8 cellular contexts compared by ENCODE assay signal in the genomic region with DNA sequence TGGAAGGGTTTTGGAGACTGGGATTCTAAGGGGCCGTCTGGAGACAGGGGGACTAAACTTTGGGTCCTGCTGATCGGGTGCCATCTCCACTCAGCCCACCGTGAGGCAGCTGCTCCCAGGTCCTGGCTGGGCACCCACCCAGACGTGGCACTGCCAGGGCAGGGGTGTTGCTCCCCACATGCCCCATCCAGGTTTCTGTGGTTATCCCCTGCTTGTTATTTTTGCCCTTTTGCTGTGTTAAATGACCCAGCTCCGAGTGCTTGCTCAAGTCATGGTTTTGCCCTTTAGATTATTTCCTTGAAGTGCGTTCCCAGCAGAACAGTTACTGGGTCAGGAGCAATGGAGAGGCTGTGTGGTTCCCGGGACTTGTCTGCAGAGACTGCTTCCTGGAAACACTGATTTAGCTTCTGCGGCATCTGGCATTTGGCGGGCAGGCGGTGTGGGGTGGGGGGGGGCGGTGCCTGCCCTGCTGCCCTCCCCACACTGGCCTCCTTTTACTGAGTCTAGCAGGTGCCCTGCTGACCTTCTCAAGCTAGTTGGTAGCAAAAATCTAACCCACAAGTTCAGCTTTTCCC. TPM values are rescaled to one million over a fixed set of nuclear protein-coding genes. Genes with fewer than 3 reads are reported as not detected.
DNase-seq lines count a peak whose midpoint lies in the region; ATAC-seq and TF ChIP-seq lines count a peak whose summit lies in the region.

No MANE protein-coding gene starts in this region.

- DNase-seq in CD4-positive, alpha-beta T cell, result no peak
- DNase-seq in activated T-helper 2 cell treated with anti-CD3 and anti-CD28 coated beads, Interferon-gamma antibody, Interleukin-2, Interleukin-4, amounts not matched to agents 10 μg/mL and 5 μg/mL and 100 μg/mL, durations not matched to agents 14 hours and 24 hours and 36 hours (ENCODE audit: low spot score), result no peak
- DNase-seq in left ventricle myocardium inferior (peak; percentile 51), prostate gland (ENCODE audit: low spot score) (no peak), NCI-H187 (lab: John Stamatoyannopoulos, UW) (no peak), PC-3 (no peak)
- DNase-seq in stimulated activated CD4-positive, alpha-beta T cell treated with anti-CD3 and anti-CD28 coated beads, Interleukin-4, amount 100 ng/mL, for 1 hour, result no peak

- POLR2A ChIA-PET in CD4-positive, alpha-beta T cell (lab: Charles Lee), result interaction anchor here (1.5 kb wide), 1 partner anchor 53 kb away, joined by 5 read pairs; the partner anchor contains the start of gene HNRNPM
- POLR2A ChIA-PET in PC-3 (lab: Charles Lee; ENCODE audit: unreplicated experiment), result interaction anchor here (0.5 kb wide), 1 partner anchor 48 kb away, joined by 5 read pairs; no protein-coding TSS in a partner anchor

- peaks cover 40% of the 10 kb centered on the region for H3K4me1 Mint-ChIP-seq in CD4-positive, alpha-beta T cell (ENCODE audit: low read depth)
- H3K4me1 Mint-ChIP-seq in activated T-helper 2 cell treated with anti-CD3 and anti-CD28 coated beads, Interferon-gamma antibody, Interleukin-2, Interleukin-4, amounts not matched to agents 10 μg/mL and 5 μg/mL and 100 μg/mL, durations not matched to agents 14 hours and 24 hours and 36 hours (ENCODE audit: low read depth), result peaks cover 24% of the 10 kb centered on the region

- no peaks in the 10 kb centered on the region for H3K9me3 Mint-ChIP-seq in CD4-positive, alpha-beta T cell
- H3K9me3 Mint-ChIP-seq in activated T-helper 2 cell treated with anti-CD3 and anti-CD28 coated beads, Interferon-gamma antibody, Interleukin-2, Interleukin-4, amounts not matched to agents 10 μg/mL and 5 μg/mL and 100 μg/mL, durations not matched to agents 14 hours and 24 hours and 36 hours, result no peaks in the 10 kb centered on the region

- TF ChIP-seq CTCF in CD4-positive, alpha-beta T cell (IDR thresholded peaks at IDR 0.05), result no peak
- TF ChIP-seq CTCF in left ventricle myocardium inferior (IDR thresholded peaks at IDR 0.05; ENCODE audit: borderline replicate concordance), result no peak
- no peak for TF ChIP-seq CTCF in prostate gland (IDR thresholded peaks at IDR 0.05)
- TF ChIP-seq CTCF in PC-3 (conservative IDR thresholded peaks at IDR 0.05; ENCODE audit: low read depth, low read length), result no peak

- CTCF ChIA-PET in CD4-positive, alpha-beta T cell (lab: Charles Lee), result interaction anchor here (1.6 kb wide), 2 partner anchors 21 to 38 kb away, joined by 4 to 6 read pairs; partner anchors contain the start of gene MARCHF2
- CTCF ChIA-PET in PC-3 (lab: Charles Lee), result no interaction called here

- H3K36me3 ChIP-seq in left ventricle myocardium inferior (peaks cover under 1% of the 10 kb centered on the region), prostate gland (no peaks in the 10 kb centered on the region), PC-3 (ENCODE audit: low read depth, low read length) (no peaks in the 10 kb centered on the region)

- no peak for TF ChIP-seq POLR2A in prostate gland (IDR thresholded peaks at IDR 0.05)

- no peaks in the 10 kb centered on the region for H3K27me3 ChIP-seq in CD4-positive, alpha-beta T cell (ENCODE audit: control insufficient read depth, insufficient read depth, low read length)
- H3K27me3 ChIP-seq in left ventricle myocardium inferior (ENCODE audit: low read depth), result no peaks in the 10 kb centered on the region
- no peaks in the 10 kb centered on the region for H3K27me3 ChIP-seq in prostate gland (replicated peaks; ENCODE audit: insufficient read depth)
- H3K27me3 ChIP-seq in PC-3 (ENCODE audit: low read length), result no peaks in the 10 kb centered on the region

- BruUV-seq in PC-3 (replicated peaks; lab: Mats Ljungman, UMichigan), result no TSS peak

- no peaks in the 10 kb centered on the region for H3K9me3 ChIP-seq in CD4-positive, alpha-beta T cell (ENCODE audit: control insufficient read depth, low read length)
- H3K9me3 ChIP-seq in left ventricle myocardium inferior (replicated peaks) (no peaks in the 10 kb centered on the region), prostate gland (no peaks in the 10 kb centered on the region), PC-3 (ENCODE audit: low read length) (no peaks in the 10 kb centered on the region)

- H3K27me3 Mint-ChIP-seq in CD4-positive, alpha-beta T cell, result no peaks in the 10 kb centered on the region
- no peaks in the 10 kb centered on the region for H3K27me3 Mint-ChIP-seq in activated T-helper 2 cell treated with anti-CD3 and anti-CD28 coated beads, Interferon-gamma antibody, Interleukin-2, Interleukin-4, amounts not matched to agents 10 μg/mL and 5 μg/mL and 100 μg/mL, durations not matched to agents 14 hours and 24 hours and 36 hours (ENCODE audit: low read depth)

- H3F3A ChIP-seq in PC-3 (ENCODE audit: low read length, unreplicated experiment), result peaks cover 4% of the 10 kb centered on the region

- H3K9me2 ChIP-seq in PC-3 (replicated peaks; ENCODE audit: low read length), result no peaks in the 10 kb centered on the region

- H3K36me3 Mint-ChIP-seq in CD4-positive, alpha-beta T cell (ENCODE audit: low read depth), result peaks cover 21% of the 10 kb centered on the region
- peaks cover 6% of the 10 kb centered on the region for H3K36me3 Mint-ChIP-seq in activated T-helper 2 cell treated with anti-CD3 and anti-CD28 coated beads, Interferon-gamma antibody, Interleukin-2, Interleukin-4, amounts not matched to agents 10 μg/mL and 5 μg/mL and 100 μg/mL, durations not matched to agents 14 hours and 24 hours and 36 hours (ENCODE audit: low read depth)

- peak overlapping the region; percentile 67 for H3K4me3 Mint-ChIP-seq in CD4-positive, alpha-beta T cell
- no peak overlapping the region for H3K4me3 Mint-ChIP-seq in activated T-helper 2 cell treated with anti-CD3 and anti-CD28 coated beads, Interferon-gamma antibody, Interleukin-2, Interleukin-4, amounts not matched to agents 10 μg/mL and 5 μg/mL and 100 μg/mL, durations not matched to agents 14 hours and 24 hours and 36 hours (ENCODE audit: low read depth)

- H3K4me3 ChIP-seq in left ventricle myocardium inferior (peak overlapping the region; percentile 96), prostate gland (no peak overlapping the region), PC-3 (ENCODE audit: low read length) (no peak overlapping the region)

- no peak overlapping the region for H3K27ac ChIP-seq in CD4-positive, alpha-beta T cell (ENCODE audit: low read depth, low read length)
- H3K27ac ChIP-seq in left ventricle myocardium inferior (replicated peaks), result peak overlapping the region; percentile 100
- H3K27ac ChIP-seq in prostate gland, result peak overlapping the region; percentile 99 to 100
- no peak overlapping the region for H3K27ac ChIP-seq in PC-3 (ENCODE audit: low read length)

- peak overlapping the region; percentile 46 for H3K27ac Mint-ChIP-seq in CD4-positive, alpha-beta T cell
- peak overlapping the region; percentile 28 for H3K27ac Mint-ChIP-seq in activated T-helper 2 cell treated with anti-CD3 and anti-CD28 coated beads, Interferon-gamma antibody, Interleukin-2, Interleukin-4, amounts not matched to agents 10 μg/mL and 5 μg/mL and 100 μg/mL, durations not matched to agents 14 hours and 24 hours and 36 hours

- intact Hi-C loops in CD4-positive, alpha-beta T cell (cut with DNase I, micrococcal nuclease), result loop anchor here in 1 of 2 experiments (5.0 to 10.0 kb wide), 2 partner anchors 440 to 447 kb away; partner anchors contain the start of genes MBD3L1, TIMM44 and ZNF558
- intact Hi-C loops in activated T-helper 2 cell treated with anti-CD3 and anti-CD28 coated beads, Interferon-gamma antibody, Interleukin-2, Interleukin-4, amounts not matched to agents 10 μg/mL and 5 μg/mL and 100 μg/mL, durations not matched to agents 14 hours and 24 hours and 36 hours (cut with micrococcal nuclease), result no loop called here
- intact Hi-C loops in left ventricle myocardium inferior (cut with micrococcal nuclease) (no loop called here), prostate gland (cut with DNase I) (no loop called here), PC-3 (cut with micrococcal nuclease) (no loop called here)

- no peak overlapping the region for H2AFZ ChIP-seq in PC-3 (ENCODE audit: low read length)

- peaks cover 38% of the 10 kb centered on the region for H4K20me1 ChIP-seq in PC-3 (ENCODE audit: low read length)

- no peak overlapping the region for H3K9ac ChIP-seq in PC-3 (ENCODE audit: low read length)

- H3K4me1 ChIP-seq in left ventricle myocardium inferior (peaks cover 78% of the 10 kb centered on the region), prostate gland (replicated peaks) (peaks cover 15% of the 10 kb centered on the region), PC-3 (ENCODE audit: insufficient read depth, low read length) (peaks cover 35% of the 10 kb centered on the region)

- no peak for ATAC-seq in CD4-positive, alpha-beta T cell (ENCODE audit: poor library complexity)
- no peak for ATAC-seq in GM21390 (IDR thresholded peaks at IDR 0.05; ENCODE audit: unreplicated experiment)
- ATAC-seq in PC-3, result no peak

- 36% methylated on average over 11 of the region's 11 CpGs for WGBS in prostate gland

- peaks cover 55% of the 10 kb centered on the region for H3K79me2 ChIP-seq in PC-3 (ENCODE audit: low read length)

- H3K4me2 ChIP-seq in PC-3 (ENCODE audit: low read length), result no peak overlapping the region

RNA-seq across cellular contexts. Expression of gene RAB11B, which starts 1.9 kb away (rescaled TPM):
- 10 to 100 TPM; 66.8 to 71.5 TPM for total RNA-seq in CD4-positive, alpha-beta T cell
- 85.9 and 86.1 TPM in 2 replicates for total RNA-seq in activated T-helper 2 cell treated with anti-CD3 and anti-CD28 coated beads, Interferon-gamma antibody, Interleukin-2, Interleukin-4, amounts not matched to agents 10 μg/mL and 5 μg/mL and 100 μg/mL, durations not matched to agents 14 hours and 24 hours and 36 hours
- total RNA-seq in left ventricle myocardium inferior (157 TPM), prostate gland (100 to 1,000 TPM in 1 of 2 donors, 10 to 100 TPM in 1; 60.7 to 103 TPM), PC-3 (2014; rRNA removed) (29.7 and 43.6 TPM in 2 replicates)

RNA-seq across cellular contexts. Expression of gene MARCHF2, which starts 21.0 kb away (rescaled TPM):
- 10 to 100 TPM; 20.0 to 22.2 TPM for total RNA-seq in CD4-positive, alpha-beta T cell
- total RNA-seq in activated T-helper 2 cell treated with anti-CD3 and anti-CD28 coated beads, Interferon-gamma antibody, Interleukin-2, Interleukin-4, amounts not matched to agents 10 μg/mL and 5 μg/mL and 100 μg/mL, durations not matched to agents 14 hours and 24 hours and 36 hours, result 10.2 and 13.0 TPM in 2 replicates
- total RNA-seq in left ventricle myocardium inferior (109 TPM), prostate gland (100 to 1,000 TPM; 119 to 163 TPM), PC-3 (2014; rRNA removed) (58.6 and 58.7 TPM in 2 replicates)

RNA-seq across cellular contexts. Expression of gene ANGPTL4, which starts 28.1 kb away (rescaled TPM):
- total RNA-seq in CD4-positive, alpha-beta T cell, result not detected
- 7.1 and 7.4 TPM in 2 replicates for total RNA-seq in activated T-helper 2 cell treated with anti-CD3 and anti-CD28 coated beads, Interferon-gamma antibody, Interleukin-2, Interleukin-4, amounts not matched to agents 10 μg/mL and 5 μg/mL and 100 μg/mL, durations not matched to agents 14 hours and 24 hours and 36 hours
- total RNA-seq in left ventricle myocardium inferior (8.4 TPM), prostate gland (10 to 100 TPM; 25.7 to 26.4 TPM), PC-3 (2014; rRNA removed) (6.7 and 10.7 TPM in 2 replicates)

RNA-seq across cellular contexts. Expression of gene KANK3, which starts 49.0 kb away (rescaled TPM):
- total RNA-seq in CD4-positive, alpha-beta T cell, result 1 to 10 TPM in 1 of 2 experiments, under 1 TPM in 1; 0.87 to 1.1 TPM
- 0.89 and 1.7 TPM in 2 replicates for total RNA-seq in activated T-helper 2 cell treated with anti-CD3 and anti-CD28 coated beads, Interferon-gamma antibody, Interleukin-2, Interleukin-4, amounts not matched to agents 10 μg/mL and 5 μg/mL and 100 μg/mL, durations not matched to agents 14 hours and 24 hours and 36 hours
- total RNA-seq in left ventricle myocardium inferior (19.9 TPM), prostate gland (10 to 100 TPM; 15.4 to 23.8 TPM), PC-3 (2014; rRNA removed) (0.81 and 0.87 TPM in 2 replicates)

RNA-seq across cellular contexts. Expression of gene HNRNPM, which starts 52.7 kb away (rescaled TPM):
- total RNA-seq in CD4-positive, alpha-beta T cell, result 100 to 1,000 TPM; 269 to 272 TPM
- 336 and 347 TPM in 2 replicates for total RNA-seq in activated T-helper 2 cell treated with anti-CD3 and anti-CD28 coated beads, Interferon-gamma antibody, Interleukin-2, Interleukin-4, amounts not matched to agents 10 μg/mL and 5 μg/mL and 100 μg/mL, durations not matched to agents 14 hours and 24 hours and 36 hours
- total RNA-seq in left ventricle myocardium inferior (104 TPM), prostate gland (100 to 1,000 TPM; 111 to 147 TPM), PC-3 (2014; rRNA removed) (165 and 287 TPM in 2 replicates)

Comparison
In these comparisons a context has a peak if more than half of its experiments do, and no peak if none do; other contexts are left out.
1. H3K27ac ChIP-seq: peak in left ventricle myocardium inferior (single experiment) and prostate gland (2 of 2); none in CD4-positive, alpha-beta T cell (single experiment) and PC-3 (single experiment).